Comparison of ENCODE assay signal across 26 cellular contexts in genomic region chr10:76878514-76878913, GRCh38.
"Had no signal": no experiment of that assay in that cellular context is flagged by ENCODE, and none has a peak within 500 bp of the region (broad histone marks: within the 10 kb centered on the region; RNA-seq: fewer than 3 reads in every experiment).

No MANE protein-coding gene starts in this region.

- H3K27ac ChIP-seq: colonic mucosa, epithelial cell of prostate, esophagus squamous epithelium, gastrocnemius medialis, heart right ventricle, left lung, lower lobe of right lung had no signal

- H3K9me3 Mint-ChIP-seq: dendritic cell treated with granulocyte-macrophage colony-stimulating factor and Interleukin-4, amounts not matched to agents 40 ng/mL and 50 ng/mL, for 4 days; endodermal cell; mesothelial cell of epicardium had no signal

- H3K4me1 ChIP-seq: colonic mucosa, lower lobe of right lung had no signal

- H3K36me3 Mint-ChIP-seq: mesothelial cell of epicardium had no signal

- H3K36me3 ChIP-seq: colonic mucosa, esophagus squamous epithelium, gastrocnemius medialis, heart right ventricle, left lung, lower lobe of right lung had no signal

- H3K27me3 ChIP-seq: colonic mucosa, esophagus squamous epithelium, gastrocnemius medialis, left lung had no signal

- H3K4me3 ChIP-seq: colonic mucosa, esophagus squamous epithelium, gastrocnemius medialis, heart right ventricle, left lung, lower lobe of right lung, mucosa of descending colon had no signal

- H3K9me3 ChIP-seq: colonic mucosa, esophagus squamous epithelium, gastrocnemius medialis, heart right ventricle, left lung, lower lobe of right lung, mucosa of descending colon had no signal

- DNase-seq: colonic mucosa; cortex of kidney; effector CD8-positive, alpha-beta T cell; effector memory CD8-positive, alpha-beta T cell; endodermal cell; erythroblast; esophagus squamous epithelium; foreskin fibroblast; foreskin melanocyte; gastrocnemius medialis; glutamatergic neuron; heart right ventricle; hippocampal formation; left cardiac atrium; left lung; left ventricle myocardium superior; lower lobe of right lung; mesenchymal stem cell; mucosa of descending colon had no signal

- H3K4me3 Mint-ChIP-seq: dendritic cell treated with granulocyte-macrophage colony-stimulating factor and Interleukin-4, amounts not matched to agents 40 ng/mL and 50 ng/mL, for 4 days; effector memory CD8-positive, alpha-beta T cell; endodermal cell; mesothelial cell of epicardium had no signal

- H3K27me3 Mint-ChIP-seq: effector memory CD8-positive, alpha-beta T cell had no signal

- FAIRE-seq: endometrium, islet of Langerhans, keratinocyte had no signal

- H3K4me1 Mint-ChIP-seq: endodermal cell had no signal

- H3K27ac Mint-ChIP-seq: dendritic cell treated with granulocyte-macrophage colony-stimulating factor and Interleukin-4, amounts not matched to agents 40 ng/mL and 50 ng/mL, for 4 days; effector memory CD8-positive, alpha-beta T cell; endodermal cell; mesothelial cell of epicardium had no signal

- ATAC-seq: effector memory CD8-positive, alpha-beta T cell; esophagus mucosa; gastrocnemius medialis; heart right ventricle; left cardiac atrium; left lung; left ventricle myocardium superior; lower lobe of right lung; mucosa of descending colon had no signal
